2 cellular contexts compared by ENCODE assay signal in genomic region chr9:69965416-69966145, GRCh38.
TF ChIP-seq lines count a peak whose summit lies in the region.

No MANE protein-coding gene starts in this region.

TF ChIP-seq in GM23338, 12 proteins besides CTCF, POLR2A, EP300 and RAD21:
- TF ChIP-seq ZNF331 (CRISPR knock-in tag; IDR thresholded peaks at IDR 0.05; ENCODE audit: low read depth): no peak
- TF ChIP-seq EZH2 (IDR thresholded peaks at IDR 0.05; ENCODE audit: low read depth, unreplicated experiment): no peak
- no peak for TF ChIP-seq ZNF114 (CRISPR knock-in tag; IDR thresholded peaks at IDR 0.05)
- TF ChIP-seq POLR2AphosphoS5 (IDR thresholded peaks at IDR 0.05; ENCODE audit: low read depth): no peak

TF ChIP-seq in H1, 55 proteins besides CTCF, POLR2A, EP300 and RAD21:
- TF ChIP-seq YY1 (IDR thresholded peaks at IDR 0.05; ENCODE audit: low read depth, low read length) (no peak), TAF1 (IDR thresholded peaks at IDR 0.05; ENCODE audit: low read depth, low read length) (no peak), SP1 (IDR thresholded peaks at IDR 0.05; ENCODE audit: low read depth, low read length) (no peak), FOSL1 (IDR thresholded peaks at IDR 0.05; ENCODE audit: insufficient read depth, low read depth, low read length) (no peak), EGR1 (IDR thresholded peaks at IDR 0.05; ENCODE audit: borderline replicate concordance, low read depth, low read length) (no peak), KDM1A (IDR thresholded peaks at IDR 0.05; ENCODE audit: borderline replicate concordance, low read length) (no peak), EZH2 (IDR thresholded peaks at IDR 0.05; ENCODE audit: low read depth, low read length, severe bottlenecking) (no peak), ZNF274 (IDR thresholded peaks at IDR 0.05; ENCODE audit: borderline replicate concordance, extremely low read depth, low read length) (no peak), HDAC6 (IDR thresholded peaks at IDR 0.05; ENCODE audit: low read depth, low read length) (no peak), MAX (IDR thresholded peaks at IDR 0.05) (no peak)
